In genomic region chr17:72565006-72565405, GRCh38 we compare ENCODE assay signal across 22 cellular contexts.
"Had no signal": no experiment of that assay in that cellular context is flagged by ENCODE, and none has a peak within 500 bp of the region (broad histone marks: within the 10 kb centered on the region; RNA-seq: fewer than 3 reads in every experiment).

No MANE protein-coding gene starts in this region.

- H3K27ac Mint-ChIP-seq: natural killer cell; stimulated activated naive CD8-positive, alpha-beta T cell treated with anti-CD3 and anti-CD28 coated beads, Interleukin-15, amount 100 ng/mL, for 72 hours had no signal

- H3K27me3 Mint-ChIP-seq: stimulated activated naive CD8-positive, alpha-beta T cell treated with anti-CD3 and anti-CD28 coated beads, Interleukin-15, amount 100 ng/mL, for 72 hours had no signal

- H3K4me3 ChIP-seq: coronary artery, esophagus muscularis mucosa, lower lobe of right lung, pancreas, right lobe of liver, suprapubic skin, upper lobe of left lung had no signal

- FAIRE-seq: endothelial cell of umbilical vein, keratinocyte, pancreas, small intestine, urothelium cell line had no signal

- H3K36me3 ChIP-seq: esophagus muscularis mucosa, lower lobe of right lung, pancreas, right lobe of liver, suprapubic skin, upper lobe of left lung had no signal

- H3K9me3 Mint-ChIP-seq: natural killer cell; stimulated activated naive CD8-positive, alpha-beta T cell treated with anti-CD3 and anti-CD28 coated beads, Interleukin-15, amount 100 ng/mL, for 72 hours had no signal

- H3K4me1 Mint-ChIP-seq: stimulated activated naive CD8-positive, alpha-beta T cell treated with anti-CD3 and anti-CD28 coated beads, Interleukin-15, amount 100 ng/mL, for 72 hours had no signal

- H3K4me3 Mint-ChIP-seq: natural killer cell; stimulated activated naive CD8-positive, alpha-beta T cell treated with anti-CD3 and anti-CD28 coated beads, Interleukin-15, amount 100 ng/mL, for 72 hours had no signal

- H3K9me3 ChIP-seq: esophagus muscularis mucosa, lower lobe of right lung, pancreas, right lobe of liver, suprapubic skin, upper lobe of left lung had no signal

- H3K27me3 ChIP-seq: foreskin keratinocyte, pancreas, right lobe of liver, upper lobe of left lung had no signal

- H3K36me3 Mint-ChIP-seq: natural killer cell had no signal

- H3K4me1 ChIP-seq: esophagus muscularis mucosa, foreskin keratinocyte, right lobe of liver had no signal

- DNase-seq: dermis blood vessel endothelial cell; effector memory CD4-positive, alpha-beta T cell; foreskin keratinocyte; glutamatergic neuron; left ventricle myocardium superior; lower lobe of right lung; natural killer cell; pancreas; right lobe of liver; small intestine; stimulated activated CD4-positive, alpha-beta T cell treated with anti-CD3 and anti-CD28 coated beads, Interleukin-15, amount 100 ng/mL, for 24 hours; stimulated activated CD4-positive, alpha-beta T cell treated with anti-CD3 and anti-CD28 coated beads, Interleukin-4, amount 100 ng/mL, for 1 hour; stimulated activated CD8-positive, alpha-beta memory T cell treated with anti-CD3 and anti-CD28 coated beads, Interleukin-4, amount 100 ng/mL, for 48 hours; stimulated activated naive CD4-positive, alpha-beta T cell; stimulated activated naive CD8-positive, alpha-beta T cell treated with anti-CD3 and anti-CD28 coated beads, Interleukin-15, amount 100 ng/mL, for 72 hours; upper lobe of left lung had no signal
